ENCODE assay signal across 20 cellular contexts in the genomic region with DNA sequence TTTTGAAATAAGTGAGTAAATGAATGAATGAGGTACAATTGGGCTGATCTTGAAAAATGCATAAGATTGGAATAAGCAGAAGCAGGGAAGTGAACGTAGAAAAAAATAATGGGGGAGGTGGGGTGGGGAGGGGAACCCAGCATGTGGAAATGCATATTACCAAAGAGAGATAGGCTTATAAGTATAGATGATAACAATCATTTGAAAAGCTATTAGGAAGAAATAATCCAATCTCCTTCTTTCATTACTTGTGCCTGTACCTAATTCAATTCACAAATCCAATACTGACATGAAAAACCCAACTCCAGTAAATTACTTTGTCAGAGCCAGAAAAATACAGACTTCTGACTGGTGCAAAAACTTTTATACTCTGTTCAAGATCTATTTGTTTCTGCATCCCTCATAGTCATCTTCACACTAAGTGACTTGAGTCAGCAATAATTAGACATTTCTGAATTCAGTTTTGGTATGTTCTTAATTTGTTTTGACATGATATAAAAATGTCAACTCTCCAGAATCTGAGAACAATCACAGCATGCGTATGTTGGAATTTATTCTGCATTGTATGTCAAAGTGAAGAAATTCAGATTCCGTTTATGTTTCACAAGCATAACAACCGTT.
DNase-seq lines count a peak whose midpoint lies in the region; ATAC-seq, FAIRE-seq and TF ChIP-seq lines count a peak whose summit lies in the region.
"Had no signal": no experiment of that assay in that cellular context is flagged by ENCODE, and none has a peak within 500 bp of the region (broad histone marks: within the 10 kb centered on the region; RNA-seq: fewer than 3 reads in every experiment).

No MANE protein-coding gene starts in this region.

- no peak overlapping the region for H3K9ac ChIP-seq in IMR-90 (ENCODE audit: low read depth, low read length)
- no peak overlapping the region for H3K9ac ChIP-seq in SK-N-SH
- H3K9ac ChIP-seq: BLaER1 had no signal

- no peaks in the 10 kb centered on the region for H3K4me1 ChIP-seq in A549
- no peaks in the 10 kb centered on the region for H3K4me1 ChIP-seq in IMR-90 (ENCODE audit: control insufficient read depth, insufficient read depth, low read length)
- H3K4me1 ChIP-seq in SK-N-SH (ENCODE audit: control insufficient read depth in 1 of 2, insufficient read depth in 2 of 2, low read depth in 1 of 2, low read length in 1 of 2) = peaks cover 0 to 8% of the 10 kb centered on the region in 2 experiments; a peak in 2 of 4 replicates
- H3K4me1 ChIP-seq: BLaER1, Caco-2, HAP-1 had no signal

- H3K9me2 ChIP-seq in SK-N-SH = no peaks in the 10 kb centered on the region

- H4K91ac ChIP-seq in IMR-90 (ENCODE audit: insufficient read depth, low read depth, low read length) = no peak overlapping the region

- H3F3A ChIP-seq in SK-N-SH (replicated peaks; ENCODE audit: insufficient read depth) = no peaks in the 10 kb centered on the region

- H4K8ac ChIP-seq in IMR-90 (ENCODE audit: low read depth in 2 of 2, low read length in 2 of 2) = no peak overlapping the region

- no peak overlapping the region for H4K5ac ChIP-seq in IMR-90 (ENCODE audit: low read depth, low read length)

- no peak for TF ChIP-seq EP300 in A549 (IDR thresholded peaks at IDR 0.05)
- TF ChIP-seq EP300 in SK-N-SH (IDR thresholded peaks at IDR 0.05; ENCODE audit: borderline replicate concordance in 1 of 2, low read depth in 1 of 2, low read length in 1 of 2) = peak in 1 of 2 experiments; percentile 76; a peak in 1 of 4 replicates

- no peak for FAIRE-seq in A549 (lab: Jason Lieb, UNC)
- FAIRE-seq: G401.6, GM12892, H54 had no signal

- H2BK15ac ChIP-seq in IMR-90 (ENCODE audit: low read depth, low read length) = no peak overlapping the region

- H3K27me3 ChIP-seq in IMR-90 (ENCODE audit: control insufficient read depth, insufficient read depth, low read length) = no peaks in the 10 kb centered on the region
- H3K27me3 ChIP-seq in SK-N-SH (ENCODE audit: insufficient read depth) = no peaks in the 10 kb centered on the region
- H3K27me3 ChIP-seq: BLaER1 had no signal

- in situ Hi-C loops in IMR-90 (cut with MboI; ENCODE audit: low sequenced_read_pairs) = no loop called here

- BruUV-seq in IMR-90 (replicated peaks; lab: Mats Ljungman, UMichigan) = no TSS peak

- ATAC-seq in A549 (no peak), IMR-90 (ENCODE audit: low read depth) (no peak), T-helper 17 cell (no peak)
- ATAC-seq: CD8-positive, alpha-beta T cell had no signal

- H3K9me1 ChIP-seq in IMR-90 (ENCODE audit: insufficient read depth, low read length) = no peaks in the 10 kb centered on the region

- H3K4me3 ChIP-seq in A549 (no peak overlapping the region), IMR-90 (ENCODE audit: insufficient read depth, low read depth, low read length) (no peak overlapping the region), SK-N-SH (ENCODE audit: low read depth in 2 of 2, low read length in 1 of 2) (no peak overlapping the region)
- H3K4me3 ChIP-seq: BLaER1, HAP-1 had no signal

- H3K4me2 ChIP-seq in A549 = no peak overlapping the region
- no peak overlapping the region for H3K4me2 ChIP-seq in IMR-90 (ENCODE audit: low read depth, low read length)
- no peak overlapping the region for H3K4me2 ChIP-seq in SK-N-SH
- H3K4me2 ChIP-seq: BLaER1 had no signal

- POLR2A ChIA-PET in A549 (lab: Yijun Ruan, JAX) = no interaction called here
- POLR2A ChIA-PET in IMR-90 (lab: Charles Lee; ENCODE audit: unreplicated experiment) = no interaction called here
- POLR2A ChIA-PET in SK-N-SH (lab: Yijun Ruan, JAX) = no interaction called here

- TF ChIP-seq CTCF in A549 (IDR thresholded peaks at IDR 0.05) (no peak), IMR-90 (conservative IDR thresholded peaks at IDR 0.05; ENCODE audit: low read depth, low read length) (no peak), SK-N-SH (IDR thresholded peaks at IDR 0.05) (no peak)

- no peaks in the 10 kb centered on the region for H3K9me3 ChIP-seq in A549
- peaks cover 2% of the 10 kb centered on the region; the same call in 1 of the 2 replicates for H3K9me3 ChIP-seq in IMR-90 (ENCODE audit: control insufficient read depth, insufficient read depth, low read length)
- no peaks in the 10 kb centered on the region for H3K9me3 ChIP-seq in SK-N-SH
- no peaks in the 10 kb centered on the region for H3K9me3 ChIP-seq in T-helper 17 cell (ENCODE audit: control insufficient read depth, low read length, poor library complexity, severe bottlenecking)
- H3K9me3 ChIP-seq: BLaER1, Caco-2, HAP-1 had no signal

- H3K18ac ChIP-seq in IMR-90 (ENCODE audit: low read depth, low read length) = no peak overlapping the region

- intact Hi-C loops in IMR-90 (cut with micrococcal nuclease) = no loop called here

- 25% methylated on average over 4 of the region's 4 CpGs for WGBS in A549 (ENCODE audit: missing lambda C conversion rate)
- no CpG with 5 or more reads among the region's 4 CpGs for WGBS in IMR-90 (ENCODE audit: extremely low coverage in 2 of 2, insufficient read length in 1 of 2), 2 experiments
- 9% methylated on average over 4 of the region's 4 CpGs for WGBS in SK-N-SH (ENCODE audit: low lambda C conversion rate)

- no peaks in the 10 kb centered on the region for H3K36me3 Mint-ChIP-seq in T-helper 17 cell (ENCODE audit: low read depth)
- H3K36me3 Mint-ChIP-seq: CD4-positive, CD25-positive, alpha-beta regulatory T cell; CD8-positive, alpha-beta T cell had no signal

- no peaks in the 10 kb centered on the region for H3K79me2 ChIP-seq in SK-N-SH (ENCODE audit: insufficient read depth)

- H3K4me3 Mint-ChIP-seq in T-helper 17 cell = no peak overlapping the region
- H3K4me3 Mint-ChIP-seq: CD4-positive, CD25-positive, alpha-beta regulatory T cell; CD8-positive, alpha-beta T cell; HFFc6 had no signal

- H2AFZ ChIP-seq in IMR-90 (replicated peaks; ENCODE audit: low read length, poor library complexity) (no peak overlapping the region), SK-N-SH (ENCODE audit: low read depth) (no peak overlapping the region)

- H3K27me3 Mint-ChIP-seq in T-helper 17 cell = no peaks in the 10 kb centered on the region
- H3K27me3 Mint-ChIP-seq: CD4-positive, CD25-positive, alpha-beta regulatory T cell had no signal

- H2BK5ac ChIP-seq in IMR-90 (ENCODE audit: low read depth, low read length, poor library complexity, severe bottlenecking) = no peak overlapping the region

- CTCF ChIA-PET in A549 (lab: Yijun Ruan, JAX) = no interaction called here
- CTCF ChIA-PET in IMR-90 (lab: Yijun Ruan, JAX) = no interaction called here
- CTCF ChIA-PET in SK-N-SH (lab: Yijun Ruan, JAX) = no interaction called here

- H3K14ac ChIP-seq in IMR-90 (replicated peaks; ENCODE audit: low read depth, low read length) = no peak overlapping the region

- H4K20me1 ChIP-seq in IMR-90 (ENCODE audit: insufficient read depth, low read length) = no peaks in the 10 kb centered on the region
- no peaks in the 10 kb centered on the region for H4K20me1 ChIP-seq in SK-N-SH (ENCODE audit: insufficient read depth)
- H4K20me1 ChIP-seq: BLaER1 had no signal

- H3K4ac ChIP-seq in IMR-90 (ENCODE audit: low read depth, low read length) = no peak overlapping the region

- H3K36me3 ChIP-seq in IMR-90 (ENCODE audit: control insufficient read depth, insufficient read depth, low read length) (no peaks in the 10 kb centered on the region), SK-N-SH (replicated peaks in 1 of 2; ENCODE audit: control insufficient read depth in 1 of 2, insufficient read depth in 2 of 2, low read length in 1 of 2) (no peaks in the 10 kb centered on the region)
- H3K36me3 ChIP-seq: BLaER1, HAP-1 had no signal

- H3K27ac ChIP-seq in A549 (no peak overlapping the region), IMR-90 (ENCODE audit: insufficient read depth, low read length) (no peak overlapping the region), SK-N-SH (ENCODE audit: low read depth in 2 of 2, low read length in 1 of 2) (peak overlapping the region in 1 of 2 experiments; percentile 60; a peak in 1 of 4 replicates)
- H3K27ac ChIP-seq: BLaER1, C4-2B had no signal

- H3K4me1 Mint-ChIP-seq in T-helper 17 cell = no peaks in the 10 kb centered on the region
- H3K4me1 Mint-ChIP-seq: CD4-positive, CD25-positive, alpha-beta regulatory T cell had no signal

- no peak overlapping the region for H2BK120ac ChIP-seq in IMR-90 (ENCODE audit: low read depth, low read length)

- no peak for DNase-seq in A549 (ENCODE audit: low read depth in 1 of 2, low spot score in 1 of 2)
- no peak for DNase-seq in IMR-90
- DNase-seq in SK-N-SH = peak; percentile 28
- no peak for DNase-seq in activated CD8-positive, alpha-beta memory T cell treated with anti-CD3 and anti-CD28 coated beads for 24 hours
- no peak for DNase-seq in T-helper 17 cell
- DNase-seq in hepatic stellate cell (ENCODE audit: low spot score) = no peak
- DNase-seq: 8988T; Caco-2; CD4-positive, CD25-positive, alpha-beta regulatory T cell; CD8-positive, alpha-beta T cell; DMS153; DND-41; GOT3; HFFc6 had no signal

- no peak overlapping the region for H3K27ac Mint-ChIP-seq in T-helper 17 cell
- H3K27ac Mint-ChIP-seq: CD4-positive, CD25-positive, alpha-beta regulatory T cell; CD8-positive, alpha-beta T cell; HFFc6 had no signal

- TF ChIP-seq RAD21 in A549 (conservative IDR thresholded peaks at IDR 0.05 in 1 of 2, IDR thresholded peaks at IDR 0.05 in 1 of 2) (no peak), IMR-90 (IDR thresholded peaks at IDR 0.05; ENCODE audit: low read length) (no peak), SK-N-SH (IDR thresholded peaks at IDR 0.05; ENCODE audit: low read length) (no peak)

- no peak overlapping the region for H3K56ac ChIP-seq in IMR-90 (ENCODE audit: extremely low read depth, insufficient read depth, low read length)

- dilution Hi-C loops in IMR-90 (cut with HindIII; ENCODE audit: low sequenced_read_pairs, unreplicated experiment) = no loop called here

- H2AK9ac ChIP-seq in IMR-90 (replicated peaks; ENCODE audit: low read depth, low read length, poor library complexity) = no peak overlapping the region

- no peaks in the 10 kb centered on the region for H3K79me1 ChIP-seq in IMR-90 (ENCODE audit: low read depth in 1 of 2, low read length in 2 of 2)

- H2BK20ac ChIP-seq in IMR-90 (ENCODE audit: low read depth, low read length) = no peak overlapping the region

- no peak overlapping the region for H2AK5ac ChIP-seq in IMR-90 (ENCODE audit: low read depth, low read length)

- TF ChIP-seq POLR2A in A549 (IDR thresholded peaks at IDR 0.05; ENCODE audit: low read length) (no peak), IMR-90 (IDR thresholded peaks at IDR 0.05; ENCODE audit: low read depth, low read length) (no peak)

- H3K23ac ChIP-seq in IMR-90 (ENCODE audit: low read depth, low read length) = no peak overlapping the region

TF ChIP-seq in A549, 52 proteins besides CTCF, POLR2A, EP300 and RAD21:
- TF ChIP-seq KDM5A (IDR thresholded peaks at IDR 0.05) = no peak
- peak; percentile 59 for TF ChIP-seq MAFK (IDR thresholded peaks at IDR 0.05; ENCODE audit: partially characterized antibody)
TF ChIP-seq in A549: peak in this region for 1.

TF ChIP-seq in IMR-90, 13 proteins besides CTCF, POLR2A, EP300 and RAD21:
- TF ChIP-seq MAFK (IDR thresholded peaks at IDR 0.05; ENCODE audit: low read depth, low read length) = 0 out of 2 replicates have a peak, but pooled peaks have one; percentile 8
- TF ChIP-seq MAZ (IDR thresholded peaks at IDR 0.05; ENCODE audit: borderline replicate concordance, low read depth, low read length) = no peak

TF ChIP-seq in SK-N-SH, 30 proteins besides CTCF, POLR2A, EP300 and RAD21 (continues in another document):
- peak; percentile 40; the same call in 1 of the 2 replicates for TF ChIP-seq RCOR1 (IDR thresholded peaks at IDR 0.05; ENCODE audit: low read length)
- 0 out of 2 replicates have a peak, but pooled peaks have one; percentile 16 for TF ChIP-seq RFX5 (IDR thresholded peaks at IDR 0.05; ENCODE audit: low read length)

Comparison
In these comparisons a context has a peak if more than half of its experiments do, and no peak if none do; other contexts are left out.
1. Of the 12 proteins assayed by ChIP-seq in both A549 and SK-N-SH: peak only in A549: none; only in SK-N-SH: CHD2, RCOR1 and RFX5; in both: none; in neither: 8; mixed calls (peak in some experiments, not most) for 1.